ENCODE assay signal across 22 cellular contexts in genomic region chr3:22045882-22046281, GRCh38.
"Had no signal": no experiment of that assay in that cellular context is flagged by ENCODE, and none has a peak within 500 bp of the region (broad histone marks: within the 10 kb centered on the region; RNA-seq: fewer than 3 reads in every experiment).

No MANE protein-coding gene starts in this region.

- H3K27me3 Mint-ChIP-seq: activated CD4-positive, alpha-beta memory T cell treated with anti-CD3 and anti-CD28 coated beads for 36 hours; activated naive CD8-positive, alpha-beta T cell treated with anti-CD3 and anti-CD28 coated beads, Interleukin-2, amount 10 ng/mL, durations not matched to agents 7 days and 5 days; memory B cell; natural killer cell treated with Interleukin-12 subunit alpha and Interleukin-12 subunit beta and Interleukin-15 and Interleukin-18, amount 100 ng/mL, for 72 hours had no signal

- H3K36me3 Mint-ChIP-seq: activated CD4-positive, alpha-beta memory T cell treated with anti-CD3 and anti-CD28 coated beads for 36 hours; activated naive CD8-positive, alpha-beta T cell treated with anti-CD3 and anti-CD28 coated beads, Interleukin-2, amount 10 ng/mL, durations not matched to agents 7 days and 5 days; memory B cell had no signal

- H3K27ac Mint-ChIP-seq: activated CD4-positive, alpha-beta memory T cell treated with anti-CD3 and anti-CD28 coated beads for 36 hours; activated naive CD4-positive, alpha-beta T cell treated with anti-CD3 and anti-CD28 coated beads for 36 hours; activated naive CD8-positive, alpha-beta T cell treated with anti-CD3 and anti-CD28 coated beads, Interleukin-2, amount 10 ng/mL, durations not matched to agents 7 days and 5 days; activated T-cell treated with anti-CD3 and anti-CD28 coated beads, Interleukin-2, amount 50 U/mL, for 72 hours; memory B cell; natural killer cell treated with Interleukin-12 subunit alpha and Interleukin-12 subunit beta and Interleukin-15 and Interleukin-18, amount 100 ng/mL, for 72 hours had no signal

- H3K4me1 ChIP-seq: heart right ventricle, pancreas, psoas muscle, right atrium auricular region, thyroid gland, upper lobe of right lung had no signal

- H3K4me1 Mint-ChIP-seq: activated naive CD8-positive, alpha-beta T cell treated with anti-CD3 and anti-CD28 coated beads, Interleukin-2, amount 10 ng/mL, durations not matched to agents 7 days and 5 days; memory B cell had no signal

- H3K9me3 Mint-ChIP-seq: memory B cell had no signal

- H3K4me3 Mint-ChIP-seq: activated CD4-positive, alpha-beta memory T cell treated with anti-CD3 and anti-CD28 coated beads for 36 hours; activated naive CD4-positive, alpha-beta T cell treated with anti-CD3 and anti-CD28 coated beads for 36 hours; activated naive CD8-positive, alpha-beta T cell treated with anti-CD3 and anti-CD28 coated beads, Interleukin-2, amount 10 ng/mL, durations not matched to agents 7 days and 5 days; activated T-cell treated with anti-CD3 and anti-CD28 coated beads, Interleukin-2, amount 50 U/mL, for 72 hours; memory B cell; natural killer cell treated with Interleukin-12 subunit alpha and Interleukin-12 subunit beta and Interleukin-15 and Interleukin-18, amount 100 ng/mL, for 72 hours had no signal

- H3K9me3 ChIP-seq: pancreas, psoas muscle, right atrium auricular region, thyroid gland, upper lobe of right lung had no signal

- H3K27me3 ChIP-seq: heart right ventricle, pancreas, right atrium auricular region, thyroid gland, upper lobe of right lung had no signal

- DNase-seq: activated CD4-positive, alpha-beta memory T cell treated with anti-CD3 and anti-CD28 coated beads for 36 hours; activated CD4-positive, alpha-beta T cell treated with anti-CD3 and anti-CD28 coated beads for 4 hours; activated CD4-positive, CD25-positive, alpha-beta regulatory T cell; activated effector memory CD4-positive, alpha-beta T cell treated with Interleukin-2 at 50 U/mL for 16 hours; activated naive CD4-positive, alpha-beta T cell treated with anti-CD3 and anti-CD28 coated beads for 36 hours; activated naive CD8-positive, alpha-beta T cell treated with anti-CD3 and anti-CD28 coated beads, Interleukin-2, amount 10 ng/mL, durations not matched to agents 7 days and 5 days; activated T-cell treated with anti-CD3 and anti-CD28 coated beads, Interleukin-2, amount 50 U/mL, for 72 hours; amniotic stem cell; cortex of kidney; heart right ventricle; islet precursor cell; left colon; pancreas; psoas muscle; stimulated activated CD4-positive, alpha-beta T cell treated with anti-CD3 and anti-CD28 coated beads, Interleukin-12 subunit alpha, Interleukin-12 subunit beta, amount 100 ng/mL, for 4 hours; stimulated activated CD4-positive, alpha-beta T cell treated with anti-CD3 and anti-CD28 coated beads, Interleukin-4, amount 100 ng/mL, for 4 hours; stimulated activated naive CD8-positive, alpha-beta T cell treated with anti-CD3 and anti-CD28 coated beads, Interleukin-15, Interleukin-2, amounts not matched to agents 100 U/mL and 50 U/mL, for 24 hours; thyroid gland; upper lobe of right lung had no signal

- H3K27ac ChIP-seq: heart right ventricle, pancreas, psoas muscle, right atrium auricular region, thyroid gland, upper lobe of right lung had no signal

- H3K4me3 ChIP-seq: heart right ventricle, pancreas, psoas muscle, right atrium auricular region, thyroid gland, upper lobe of right lung had no signal

- H3K36me3 ChIP-seq: heart right ventricle, pancreas, right atrium auricular region, thyroid gland, upper lobe of right lung had no signal
